Comparison of ENCODE assay signal across 17 cellular contexts in genomic region chr5:16885635-16886365, GRCh38. TPM values are rescaled to one million over a fixed set of nuclear protein-coding genes. Genes with fewer than 3 reads are reported as not detected.
DNase-seq lines count a peak whose midpoint lies in the region; TF ChIP-seq lines count a peak whose summit lies in the region.
"Had no signal": no experiment of that assay in that cellular context is flagged by ENCODE, and none has a peak within 500 bp of the region (broad histone marks: within the 10 kb centered on the region; RNA-seq: fewer than 3 reads in every experiment).

No MANE protein-coding gene starts in this region.

- peaks cover 42% of the 10 kb centered on the region for H3K4me1 ChIP-seq in BLaER1
- peaks cover 57% of the 10 kb centered on the region for H3K4me1 ChIP-seq in hepatocyte (ENCODE audit: insufficient read depth)
- H3K4me1 ChIP-seq in skeletal muscle tissue (ENCODE audit: control insufficient read depth in 3 of 3, insufficient read depth in 3 of 3, low read length in 3 of 3), result peaks cover 6 to 10% (median 7%) of the 10 kb centered on the region in 3 donors

- POLR2A ChIA-PET in RWPE1 (lab: Yijun Ruan, JAX; ENCODE audit: low non-redundant PET), result no interaction called here

- no peaks in the 10 kb centered on the region for H3K9me2 ChIP-seq in hepatocyte (replicated peaks; ENCODE audit: insufficient read depth)

- H3K36me3 Mint-ChIP-seq in T-helper 2 cell treated with Interferon-gamma antibody and Interleukin-4, amounts not matched to agents 5 μg/mL and 100 μg/mL, for 36 hours (ENCODE audit: low read depth), result no peaks in the 10 kb centered on the region
- H3K36me3 Mint-ChIP-seq: naive thymus-derived CD8-positive, alpha-beta T cell had no signal

- H3K4me2 ChIP-seq in BLaER1, result peak overlapping the region; percentile 59
- H3K4me2 ChIP-seq in hepatocyte, result no peak overlapping the region

- no peak overlapping the region for H3K27ac Mint-ChIP-seq in T-helper 2 cell treated with Interferon-gamma antibody and Interleukin-4, amounts not matched to agents 5 μg/mL and 100 μg/mL, for 36 hours
- H3K27ac Mint-ChIP-seq: naive thymus-derived CD8-positive, alpha-beta T cell; stimulated activated naive CD8-positive, alpha-beta T cell treated with anti-CD3 and anti-CD28 coated beads, Interleukin-15, Interleukin-2, amounts not matched to agents 100 ng/mL and 50 ng/mL, for 24 hours had no signal

- no peaks in the 10 kb centered on the region for H3K36me3 ChIP-seq in BLaER1
- H3K36me3 ChIP-seq in SK-N-MC (ENCODE audit: insufficient read depth, low read length), result peaks cover 34% of the 10 kb centered on the region
- no peaks in the 10 kb centered on the region for H3K36me3 ChIP-seq in hepatocyte (replicated peaks; ENCODE audit: insufficient read depth, low read depth)
- H3K36me3 ChIP-seq in skeletal muscle tissue (ENCODE audit: control insufficient read depth in 3 of 3, insufficient read depth in 3 of 3, low read length in 3 of 3), result no peaks in the 10 kb centered on the region

- H3K9ac ChIP-seq in BLaER1 (no peak overlapping the region), SK-N-MC (ENCODE audit: insufficient read length) (peak overlapping the region; percentile 42), skeletal muscle tissue (ENCODE audit: low read depth in 1 of 3, low read length in 3 of 3) (no peak overlapping the region)

- DNase-seq in SK-N-MC (ENCODE audit: low read depth, low spot score), result no peak
- no peak for DNase-seq in hepatocyte (ENCODE audit: low spot score)
- DNase-seq in activated gamma-delta T cell treated with Interleukin-2 at 50 U/mL for 16 hours, result no peak
- DNase-seq in islet precursor cell, result no peak
- DNase-seq in T-helper 2 cell treated with Interferon-gamma antibody and Interleukin-4, amounts not matched to agents 5 μg/mL and 100 μg/mL, for 36 hours (ENCODE audit: low spot score), result no peak
- DNase-seq in RWPE1 (ENCODE audit: low spot score), result no peak
- DNase-seq: amniotic stem cell; Calu3; cortex of kidney; naive thymus-derived CD8-positive, alpha-beta T cell; NCI-H2081; NCI-H524; T-helper 9 cell had no signal

- H3K79me2 ChIP-seq in hepatocyte, result peaks cover 82% of the 10 kb centered on the region

- H3K27ac ChIP-seq in BLaER1, result no peak overlapping the region
- peak overlapping the region; percentile 98 for H3K27ac ChIP-seq in SK-N-MC
- peak overlapping the region; percentile 55 for H3K27ac ChIP-seq in hepatocyte
- H3K27ac ChIP-seq in skeletal muscle tissue (ENCODE audit: low read depth, low read length), result peak overlapping the region; percentile 33
- no peak overlapping the region for H3K27ac ChIP-seq in RWPE1

- H3K9me3 Mint-ChIP-seq in T-helper 2 cell treated with Interferon-gamma antibody and Interleukin-4, amounts not matched to agents 5 μg/mL and 100 μg/mL, for 36 hours, result no peaks in the 10 kb centered on the region
- H3K9me3 Mint-ChIP-seq: stimulated activated naive CD8-positive, alpha-beta T cell treated with anti-CD3 and anti-CD28 coated beads, Interleukin-15, Interleukin-2, amounts not matched to agents 100 ng/mL and 50 ng/mL, for 24 hours had no signal

- H3K27me3 Mint-ChIP-seq in T-helper 2 cell treated with Interferon-gamma antibody and Interleukin-4, amounts not matched to agents 5 μg/mL and 100 μg/mL, for 36 hours (ENCODE audit: low read depth), result no peaks in the 10 kb centered on the region

- TF ChIP-seq CTCF in hepatocyte (IDR thresholded peaks at IDR 0.05; ENCODE audit: poor library complexity) (no peak), RWPE1 (conservative IDR thresholded peaks at IDR 0.05; ENCODE audit: low read depth) (no peak)

- 93% methylated on average over 13 of the region's 13 CpGs for WGBS in hepatocyte (ENCODE audit: low lambda C conversion rate, missing lambda C conversion rate)

- no peak overlapping the region for H2AFZ ChIP-seq in hepatocyte

- H3K9me3 ChIP-seq in BLaER1, result no peaks in the 10 kb centered on the region
- H3K9me3 ChIP-seq in SK-N-MC (ENCODE audit: low read depth, low read length), result no peaks in the 10 kb centered on the region
- H3K9me3 ChIP-seq in hepatocyte (ENCODE audit: low read depth), result no peaks in the 10 kb centered on the region
- H3K9me3 ChIP-seq in skeletal muscle tissue (ENCODE audit: control insufficient read depth in 3 of 3, low read length in 3 of 3), result no peaks in the 10 kb centered on the region

- no peaks in the 10 kb centered on the region for H4K20me1 ChIP-seq in BLaER1
- H4K20me1 ChIP-seq in hepatocyte (ENCODE audit: insufficient read depth, poor library complexity, severe bottlenecking), result peaks cover 19% of the 10 kb centered on the region

- H3K4me3 ChIP-seq in BLaER1 (no peak overlapping the region), SK-N-MC (peak overlapping the region; percentile 40), hepatocyte (no peak overlapping the region), skeletal muscle tissue (ENCODE audit: low read length in 3 of 3) (no peak overlapping the region)
- H3K4me3 ChIP-seq: lung had no signal

- no peaks in the 10 kb centered on the region for H3K4me1 Mint-ChIP-seq in T-helper 2 cell treated with Interferon-gamma antibody and Interleukin-4, amounts not matched to agents 5 μg/mL and 100 μg/mL, for 36 hours (ENCODE audit: low read depth)
- H3K4me1 Mint-ChIP-seq: naive thymus-derived CD8-positive, alpha-beta T cell had no signal

- CTCF ChIA-PET in RWPE1 (lab: Yijun Ruan, JAX), result interaction anchor here (0.7 kb wide), 1 partner anchor 94 kb away, joined by 3 read pairs; no protein-coding TSS in a partner anchor

- H3K4me3 Mint-ChIP-seq in T-helper 2 cell treated with Interferon-gamma antibody and Interleukin-4, amounts not matched to agents 5 μg/mL and 100 μg/mL, for 36 hours, result no peak overlapping the region
- H3K4me3 Mint-ChIP-seq: naive thymus-derived CD8-positive, alpha-beta T cell; stimulated activated naive CD8-positive, alpha-beta T cell treated with anti-CD3 and anti-CD28 coated beads, Interleukin-15, Interleukin-2, amounts not matched to agents 100 ng/mL and 50 ng/mL, for 24 hours had no signal

- H3K27me3 ChIP-seq in BLaER1, result no peaks in the 10 kb centered on the region
- no peaks in the 10 kb centered on the region for H3K27me3 ChIP-seq in hepatocyte
- H3K27me3 ChIP-seq in skeletal muscle tissue (ENCODE audit: control insufficient read depth in 3 of 3, insufficient read depth in 3 of 3, low read length in 3 of 3), result no peaks in the 10 kb centered on the region

RNA-seq across cellular contexts. Expression of gene MYO10, which starts 50.3 kb away (rescaled TPM):
- total RNA-seq in hepatocyte, result 32.3 and 33.7 TPM in 2 replicates
- polyA plus RNA-seq in hepatocyte, result 52.4 and 53.2 TPM in 2 replicates
- 27.1 TPM for total RNA-seq in skeletal muscle tissue
- total RNA-seq: naive thymus-derived CD8-positive, alpha-beta T cell had no signal

Comparison
In these comparisons a context has a peak if more than half of its experiments do, and no peak if none do; other contexts are left out.
1. H3K27ac ChIP-seq: peak in SK-N-MC (single experiment), hepatocyte (single experiment) and skeletal muscle tissue (single experiment); none in BLaER1 (single experiment) and RWPE1 (single experiment).